Comparison of ENCODE assay signal across 19 cellular contexts in genomic region chr1:119159096-119159495, GRCh38. TPM values are rescaled to one million over a fixed set of nuclear protein-coding genes. Genes with fewer than 3 reads are reported as not detected.
DNase-seq lines count a peak whose midpoint lies in the region; ATAC-seq, FAIRE-seq and TF ChIP-seq lines count a peak whose summit lies in the region.
"Had no signal": no experiment of that assay in that cellular context is flagged by ENCODE, and none has a peak within 500 bp of the region (broad histone marks: within the 10 kb centered on the region; RNA-seq: fewer than 3 reads in every experiment).

No MANE protein-coding gene starts in this region.

- intact Hi-C loops in endothelial cell of umbilical vein (cut with micrococcal nuclease), result no loop called here

- TF ChIP-seq CTCF in AG10803 (conservative IDR thresholded peaks at IDR 0.05; ENCODE audit: low read length) (no peak), endothelial cell of umbilical vein (IDR thresholded peaks at IDR 0.05; ENCODE audit: extremely low read depth in 1 of 2, insufficient read depth in 1 of 2, low read depth in 1 of 2, low read length in 2 of 2) (no peak), osteoblast (IDR thresholded peaks at IDR 0.05; ENCODE audit: extremely low read depth, low read depth, low read length) (no peak)

- POLR2A ChIA-PET in endothelial cell of umbilical vein (lab: Charles Lee), result no interaction called here

- no peak for ATAC-seq in GM21447 (IDR thresholded peaks at IDR 0.05; ENCODE audit: unreplicated experiment)
- ATAC-seq: activated CD4-positive, alpha-beta T cell treated with anti-CD3 and anti-CD28 coated beads for 36 hours; body of pancreas had no signal

- H3K27ac ChIP-seq in endothelial cell of umbilical vein (ENCODE audit: insufficient read depth, low read depth, low read length) (no peak overlapping the region), osteoblast (ENCODE audit: low read depth, low read length) (peak overlapping the region; percentile 3)
- H3K27ac ChIP-seq: body of pancreas, tibial nerve had no signal

- no peak overlapping the region for H2AFZ ChIP-seq in endothelial cell of umbilical vein (ENCODE audit: low read depth, low read length)
- no peak overlapping the region for H2AFZ ChIP-seq in osteoblast (ENCODE audit: low read length)

- peaks cover 0 to 2% of the 10 kb centered on the region in 2 experiments for H3K36me3 ChIP-seq in endothelial cell of umbilical vein (ENCODE audit: control insufficient read depth in 2 of 2, extremely low read depth in 1 of 2, insufficient read depth in 2 of 2, low read length in 2 of 2)
- H3K36me3 ChIP-seq in osteoblast (ENCODE audit: insufficient read depth, low read length), result no peaks in the 10 kb centered on the region

- peak; percentile 94 for DNase-seq in AG10803 (ENCODE audit: low read depth)
- peak; percentile 81 for DNase-seq in GM04504 (ENCODE audit: low read depth)
- DNase-seq in endothelial cell of umbilical vein (ENCODE audit: low read depth, low spot score), result peak; percentile 17
- peak; percentile 72 for DNase-seq in osteoblast (ENCODE audit: insufficient read length, low spot score, missing footprints)
- DNase-seq in Kasumi-1 (lab: John Stamatoyannopoulos, UW), result no peak
- DNase-seq in activated CD8-positive, alpha-beta memory T cell treated with anti-CD3 and anti-CD28 coated beads, Interleukin-2, amount 50 U/mL, for 48 hours, result no peak
- DNase-seq: activated CD4-positive, alpha-beta T cell treated with anti-CD3 and anti-CD28 coated beads for 36 hours; BE2C; body of pancreas; cortex of kidney; GOT3; NCI-H82; OCI-M1; SHP77 treated with DMSO at 0.1 percent for 48 hours; stimulated activated CD4-positive, alpha-beta T cell treated with anti-CD3 and anti-CD28 coated beads, Interleukin-4, amount 100 ng/mL, for 1 hour; T-helper 1 cell had no signal

- H3K4me3 ChIP-seq in AG10803 (ENCODE audit: low read length) (no peak overlapping the region), endothelial cell of umbilical vein (replicated peaks in 1 of 3; ENCODE audit: insufficient read depth in 1 of 3, low read depth in 1 of 3, low read length in 3 of 3) (no peak overlapping the region), osteoblast (ENCODE audit: insufficient read depth, low read length) (no peak overlapping the region)
- H3K4me3 ChIP-seq: body of pancreas, tibial nerve had no signal

- CTCF ChIA-PET in endothelial cell of umbilical vein (lab: Charles Lee), result interaction anchor here (1.2 kb wide), 1 partner anchor 10 kb away, joined by 3 read pairs; no protein-coding TSS in a partner anchor

- dilution Hi-C loops in endothelial cell of umbilical vein (cut with MboI; ENCODE audit: extremely low pct_ligation_motif_present, low sequenced_read_pairs), result no loop called here

- H4K20me1 ChIP-seq in endothelial cell of umbilical vein (replicated peaks; ENCODE audit: control insufficient read depth, extremely low read depth, insufficient read depth, low read length) (no peaks in the 10 kb centered on the region), osteoblast (ENCODE audit: insufficient read depth, low read length) (no peaks in the 10 kb centered on the region)

- no peak for TF ChIP-seq POLR2A in endothelial cell of umbilical vein (IDR thresholded peaks at IDR 0.05; ENCODE audit: low read depth, low read length)

- H3K9me3 ChIP-seq in endothelial cell of umbilical vein (replicated peaks; ENCODE audit: control insufficient read depth, insufficient read depth, low read length) (no peaks in the 10 kb centered on the region), osteoblast (ENCODE audit: low read depth, low read length) (no peaks in the 10 kb centered on the region)
- H3K9me3 ChIP-seq: BE2C, body of pancreas, tibial nerve had no signal

- BruUV-seq in endothelial cell of umbilical vein (replicated peaks; lab: Mats Ljungman, UMichigan), result no TSS peak

- no peak overlapping the region for H3K9ac ChIP-seq in endothelial cell of umbilical vein (replicated peaks; ENCODE audit: extremely low read depth, insufficient read depth, low read length)

- peaks cover 2% of the 10 kb centered on the region for H3K4me1 ChIP-seq in endothelial cell of umbilical vein (ENCODE audit: control insufficient read depth, extremely low read depth, insufficient read depth, low read length)
- peaks cover 16% of the 10 kb centered on the region for H3K4me1 ChIP-seq in osteoblast (ENCODE audit: insufficient read depth, low read length)
- H3K4me1 ChIP-seq: BE2C, body of pancreas had no signal

- H3K4me2 ChIP-seq in endothelial cell of umbilical vein (ENCODE audit: insufficient read depth, low read length), result no peak overlapping the region
- H3K4me2 ChIP-seq in osteoblast (ENCODE audit: insufficient read depth, low read length), result no peak overlapping the region

- no peaks in the 10 kb centered on the region for H3K27me3 ChIP-seq in endothelial cell of umbilical vein (ENCODE audit: control insufficient read depth in 2 of 2, insufficient read depth in 2 of 2, low read length in 2 of 2)
- H3K27me3 ChIP-seq in osteoblast (ENCODE audit: insufficient read depth, low read length), result no peaks in the 10 kb centered on the region
- H3K27me3 ChIP-seq: BE2C, body of pancreas, tibial nerve had no signal

- FAIRE-seq in endothelial cell of umbilical vein (lab: Jason Lieb, UNC), result no peak
- FAIRE-seq: G401.6 had no signal

- H3K79me2 ChIP-seq in endothelial cell of umbilical vein (ENCODE audit: control insufficient read depth, insufficient read depth, low read length), result no peaks in the 10 kb centered on the region
- H3K79me2 ChIP-seq in osteoblast (ENCODE audit: insufficient read depth, low read length), result no peaks in the 10 kb centered on the region

- H3K9me1 ChIP-seq in endothelial cell of umbilical vein (replicated peaks; ENCODE audit: control insufficient read depth, extremely low read depth, insufficient read depth, low read length), result no peaks in the 10 kb centered on the region

TF ChIP-seq in endothelial cell of umbilical vein, 7 proteins besides CTCF, POLR2A, EP300 and RAD21:
- TF ChIP-seq JUN (IDR thresholded peaks at IDR 0.05; ENCODE audit: borderline replicate concordance, insufficient read depth, insufficient read length, low read depth), result no peak
- TF ChIP-seq GATA2 (IDR thresholded peaks at IDR 0.05; ENCODE audit: insufficient read depth, insufficient read length, low read depth, low read length), result peak; percentile 33

RNA-seq across cellular contexts. Expression of gene WARS2, which starts 18.6 kb away (rescaled TPM):
- total RNA-seq in endothelial cell of umbilical vein (11.8 and 13.1 TPM in 2 replicates), osteoblast (23.9 and 24.5 TPM in 2 replicates)
- 5.2 and 5.9 TPM in 2 replicates for polyA plus RNA-seq in endothelial cell of umbilical vein
- 8.7 and 8.9 TPM in 2 replicates for polyA plus RNA-seq in endothelial cell of umbilical vein (2011; cell fraction: cytosol; rRNA removed)
- 10.8 and 12.0 TPM in 2 replicates for polyA plus RNA-seq in endothelial cell of umbilical vein (2011; cell fraction: nucleus; rRNA removed)
- 7.6 and 11.6 TPM in 2 replicates for polyA plus RNA-seq in endothelial cell of umbilical vein (2012)
- 13.0 and 14.4 TPM in 2 replicates for polyA minus RNA-seq in endothelial cell of umbilical vein
- polyA minus RNA-seq in endothelial cell of umbilical vein (2011; cell fraction: cytosol; rRNA and poly(A)+ RNA removed), result 21.4 TPM
- polyA minus RNA-seq in endothelial cell of umbilical vein (2011; cell fraction: nucleus; rRNA and poly(A)+ RNA removed), result 30.1 and 39.9 TPM in 2 replicates

Comparison
In these comparisons a context has a peak if more than half of its experiments do, and no peak if none do; other contexts are left out.
1. DNase-seq: peak in AG10803 (single experiment), GM04504 (single experiment), endothelial cell of umbilical vein (single experiment) and osteoblast (single experiment); none in Kasumi-1 (0 of 2) and activated CD8-positive, alpha-beta memory T cell treated with anti-CD3 and anti-CD28 coated beads, Interleukin-2, amount 50 U/mL, for 48 hours (single experiment).